ENCODE assay signal across 8 cellular contexts in the genomic region with DNA sequence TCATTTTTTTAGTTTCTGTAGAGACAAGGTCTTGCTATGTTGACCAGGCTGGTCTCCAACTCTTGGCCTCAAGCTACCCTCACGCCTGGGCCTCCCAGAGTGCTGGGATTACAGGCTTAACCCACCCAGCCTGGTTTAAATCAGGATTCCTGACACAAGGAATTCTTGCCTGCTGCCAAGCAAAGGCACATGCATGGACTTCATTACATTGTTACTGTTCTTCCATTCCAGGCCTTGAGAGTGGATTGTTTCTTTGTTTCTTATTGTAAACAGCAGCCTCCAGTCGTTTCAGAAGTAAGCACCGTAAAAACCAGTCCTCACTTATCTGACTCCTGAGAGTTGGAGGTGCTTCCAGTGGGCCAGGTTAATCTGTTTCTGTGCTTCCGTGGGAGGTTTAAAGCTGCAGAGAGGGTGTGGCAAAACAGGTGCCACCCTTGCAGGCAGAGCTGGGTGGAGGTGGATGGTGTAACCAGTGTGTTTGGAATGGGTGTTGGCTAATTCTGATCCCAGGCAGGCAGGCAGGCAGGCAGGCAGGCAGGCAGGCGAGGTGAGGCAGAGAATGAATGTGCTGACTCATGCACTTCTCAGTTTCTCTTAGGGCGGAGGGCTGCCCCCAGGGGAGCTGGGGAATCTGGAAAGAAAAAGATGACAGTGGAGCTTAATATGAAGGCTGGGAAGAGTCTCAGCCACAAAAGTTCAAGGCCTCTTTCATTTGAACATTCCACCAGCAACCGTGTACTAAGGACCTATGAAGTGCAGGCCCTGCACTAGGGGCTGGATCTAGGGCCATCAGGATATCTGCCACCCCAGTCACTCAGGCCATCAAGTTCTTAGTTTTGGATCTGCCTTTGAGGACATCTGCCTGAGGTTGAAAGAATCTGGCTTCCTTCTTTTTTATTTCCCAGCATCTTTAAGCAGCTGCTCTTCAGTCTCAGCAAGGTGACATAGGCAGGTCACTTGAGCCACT.
DNase-seq lines count a peak whose midpoint lies in the region; ATAC-seq and TF ChIP-seq lines count a peak whose summit lies in the region.
"Had no signal": no experiment of that assay in that cellular context is flagged by ENCODE, and none has a peak within 500 bp of the region (broad histone marks: within the 10 kb centered on the region; RNA-seq: fewer than 3 reads in every experiment).

No MANE protein-coding gene starts in this region.

- H3K4me3 ChIP-seq in HAP-1: no peak overlapping the region
- no peak overlapping the region for H3K4me3 ChIP-seq in fibroblast of pulmonary artery (replicated peaks; ENCODE audit: low read depth, low read length)
- no peak overlapping the region for H3K4me3 ChIP-seq in skeletal muscle cell (ENCODE audit: low read depth, low read length)
- H3K4me3 ChIP-seq: breast epithelium had no signal

- DNase-seq in HAP-1 (ENCODE audit: low spot score in 2 of 2) (peak; percentile 15 to 57), NCI-H526 (lab: John Stamatoyannopoulos, UW) (peak; percentile 40 to 75), fibroblast of pulmonary artery (ENCODE audit: low read depth) (peak; percentile 54), skeletal muscle cell (ENCODE audit: low read depth) (peak; percentile 72), activated gamma-delta T cell treated with Interleukin-2 at 50 U/mL for 16 hours (no peak)
- no peak for DNase-seq in effector CD8-positive, alpha-beta T cell (lab: John Stamatoyannopoulos, UW)

- no peak for TF ChIP-seq CTCF in fibroblast of pulmonary artery (IDR thresholded peaks at IDR 0.05; ENCODE audit: low read length, missing control alignments)

- no peaks in the 10 kb centered on the region for H3K9me3 ChIP-seq in HAP-1
- H3K9me3 ChIP-seq: breast epithelium had no signal

- no peak for ATAC-seq in GM21423 (IDR thresholded peaks at IDR 0.05; ENCODE audit: unreplicated experiment)

- H3K36me3 ChIP-seq in HAP-1 (replicated peaks): no peaks in the 10 kb centered on the region
- H3K36me3 ChIP-seq: breast epithelium had no signal

- in situ Hi-C loops in HAP-1 (cut with MboI; ENCODE audit: low sequenced_read_pairs): no loop called here

- H3K4me1 ChIP-seq in HAP-1: peaks cover 11% of the 10 kb centered on the region
- H3K4me1 ChIP-seq: breast epithelium had no signal

- H3K27me3 ChIP-seq in HAP-1 (ENCODE audit: low read depth): no peaks in the 10 kb centered on the region
- H3K27me3 ChIP-seq: breast epithelium had no signal

Comparison
In these comparisons a context has a peak if more than half of its experiments do, and no peak if none do; other contexts are left out.
1. DNase-seq: peak in HAP-1 (2 of 2), NCI-H526 (2 of 2), fibroblast of pulmonary artery (single experiment) and skeletal muscle cell (single experiment); none in activated gamma-delta T cell treated with Interleukin-2 at 50 U/mL for 16 hours (single experiment) and effector CD8-positive, alpha-beta T cell (single experiment).